In the genomic region with DNA sequence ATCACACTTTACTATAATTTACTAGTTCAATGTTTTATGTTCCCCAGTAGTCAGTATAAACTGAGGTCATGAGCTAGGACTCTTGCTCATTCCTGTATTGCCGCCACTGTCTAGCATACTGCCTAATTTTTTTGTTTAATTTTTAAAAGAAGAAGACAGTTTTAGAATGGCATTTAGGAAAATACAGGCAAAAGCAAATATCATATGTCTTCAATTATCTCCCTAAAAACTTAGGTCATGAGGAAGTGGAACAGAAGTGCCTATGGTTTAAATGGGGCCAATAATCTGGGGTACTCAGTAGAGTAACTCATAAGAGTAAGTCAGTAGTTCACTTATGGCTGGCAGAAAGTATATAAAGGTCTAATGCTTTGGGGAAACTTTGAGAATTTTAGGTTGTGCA, we compare ENCODE assay signal across 20 cellular contexts.
A peak's percentile ranks its signal among the peaks of the same experiment; 100 is the strongest.
DNase-seq lines count a peak whose midpoint lies in the region; ATAC-seq and TF ChIP-seq lines count a peak whose summit lies in the region.
"Had no signal": no experiment of that assay in that cellular context is flagged by ENCODE, and none has a peak within 500 bp of the region (broad histone marks: within the 10 kb centered on the region; RNA-seq: fewer than 3 reads in every experiment).

No MANE protein-coding gene starts in this region.

- H3K36me3 ChIP-seq in MG63 (no peaks in the 10 kb centered on the region), breast epithelium (no peaks in the 10 kb centered on the region), upper lobe of right lung (no peaks in the 10 kb centered on the region)
- H3K36me3 ChIP-seq: ovary, tibial nerve had no signal

- TF ChIP-seq CTCF in breast epithelium (IDR thresholded peaks at IDR 0.05), result no peak
- no peak for TF ChIP-seq CTCF in upper lobe of right lung (IDR thresholded peaks at IDR 0.05)

- H3K9me3 ChIP-seq in MG63, result no peaks in the 10 kb centered on the region
- no peaks in the 10 kb centered on the region for H3K9me3 ChIP-seq in breast epithelium
- H3K9me3 ChIP-seq in upper lobe of right lung, result no peaks in the 10 kb centered on the region
- H3K9me3 ChIP-seq: ovary, tibial nerve had no signal

- H3K27ac ChIP-seq in breast epithelium, result peak overlapping the region; percentile 4 to 20
- no peak overlapping the region for H3K27ac ChIP-seq in upper lobe of right lung
- H3K27ac ChIP-seq: ovary, tibial nerve had no signal

- DNase-seq in MG63 (no peak), breast epithelium (ENCODE audit: low spot score in 2 of 2) (no peak), left lobe of liver (ENCODE audit: low spot score) (no peak), upper lobe of right lung (no peak), OCI-M1 (lab: John Stamatoyannopoulos, UW) (no peak), DMS79 (lab: John Stamatoyannopoulos, UW) (no peak), AG08395 (ENCODE audit: low spot score) (no peak), HPDE6-E6E7 (ENCODE audit: extremely low spot score) (no peak)
- DNase-seq: activated naive CD4-positive, alpha-beta T cell treated with anti-CD3 and anti-CD28 coated beads, Interleukin-2, amount 10 ng/mL, durations not matched to agents 7 days and 5 days; activated T-cell treated with anti-CD3 and anti-CD28 coated beads, Interleukin-2, amount 50 U/mL, for 4 hours; CD8-positive, alpha-beta memory T cell; DMS53; hippocampal formation; kidney; naive B cell; ovary had no signal

- intact Hi-C loops in breast epithelium (cut with DNase I; ENCODE audit: low total_unique reads) (no loop called here), upper lobe of right lung (cut with DNase I) (no loop called here)

- H3K4me1 ChIP-seq in breast epithelium (peaks cover 0 to 14% of the 10 kb centered on the region in 2 donors), upper lobe of right lung (no peaks in the 10 kb centered on the region)

- H3K27me3 ChIP-seq in MG63 (no peaks in the 10 kb centered on the region), breast epithelium (no peaks in the 10 kb centered on the region), upper lobe of right lung (no peaks in the 10 kb centered on the region)
- H3K27me3 ChIP-seq: ovary, tibial nerve had no signal

- TF ChIP-seq POLR2A in breast epithelium (IDR thresholded peaks at IDR 0.05), result no peak

- ATAC-seq in left lobe of liver (peak; percentile 18), upper lobe of right lung (no peak)
- ATAC-seq: activated CD4-positive, CD25-positive, alpha-beta regulatory T cell treated with anti-CD3 and anti-CD28 coated beads, Interleukin-2, amount 50 U/mL, for 24 hours; activated T-cell treated with anti-CD3 and anti-CD28 coated beads, Interleukin-2, amount 50 U/mL, for 4 hours; sciatic nerve; stimulated activated effector memory CD8-positive, alpha-beta T cell treated with anti-CD3 and anti-CD28 coated beads, Interleukin-12 subunit alpha, Interleukin-12 subunit beta, amount 100 ng/mL, for 72 hours had no signal

- H3K4me3 ChIP-seq in MG63 (peak overlapping the region; percentile 29), breast epithelium (peak overlapping the region in 1 of 3 donors; percentile 39), upper lobe of right lung (peak overlapping the region; percentile 9)
- H3K4me3 ChIP-seq: ovary, tibial nerve had no signal
